ENCODE assay signal across 22 cellular contexts in genomic region chr9:134839441-134840125, GRCh38. TPM values are rescaled to one million over a fixed set of nuclear protein-coding genes. Genes with fewer than 3 reads are reported as not detected.
DNase-seq lines count a peak whose midpoint lies in the region; ATAC-seq and TF ChIP-seq lines count a peak whose summit lies in the region.
"Had no signal": no experiment of that assay in that cellular context is flagged by ENCODE, and none has a peak within 500 bp of the region (broad histone marks: within the 10 kb centered on the region; RNA-seq: fewer than 3 reads in every experiment).

No MANE protein-coding gene starts in this region.

- no peak for ATAC-seq in GM21717 (IDR thresholded peaks at IDR 0.05; ENCODE audit: unreplicated experiment)
- ATAC-seq: naive thymus-derived CD8-positive, alpha-beta T cell; psoas muscle had no signal

- no peak overlapping the region for H3K27ac ChIP-seq in 22Rv1
- H3K27ac ChIP-seq: ascending aorta, PC-9, psoas muscle, uterus had no signal

- DNase-seq in SK-MEL-5 (ENCODE audit: low read depth, low spot score) (peak; percentile 15), iPS DF 19.7 (ENCODE audit: low read depth, low spot score) (peak; percentile 3), putamen (ENCODE audit: low spot score) (no peak), NCI-H2107 treated with DMSO at 0.1 percent for 48 hours (lab: John Stamatoyannopoulos, UW; ENCODE audit: unreplicated experiment) (no peak)
- no peak for DNase-seq in stimulated activated CD4-positive, alpha-beta T cell treated with anti-CD3 and anti-CD28 coated beads, Interleukin-2, amount 100 ng/mL, for 24 hours
- DNase-seq: activated CD4-positive, alpha-beta T cell treated with anti-CD3 and anti-CD28 coated beads, Interleukin-2, amount 10 ng/mL, durations not matched to agents 24 days and 14 days; activated CD8-positive, alpha-beta memory T cell treated with anti-CD3 and anti-CD28 coated beads, Interleukin-2, amount 50 U/mL, for 48 hours; activated naive CD4-positive, alpha-beta T cell treated with anti-CD3 and anti-CD28 coated beads for 36 hours; NCI-H526; PC-9; stimulated activated CD4-positive, alpha-beta T cell treated with anti-CD3 and anti-CD28 coated beads, Interleukin-15, amount 100 ng/mL, for 24 hours; T1000; uterus had no signal

- TF ChIP-seq CTCF in 22Rv1 (IDR thresholded peaks at IDR 0.05) (peak; percentile 31; the same call in 1 of the 2 replicates), GM12873 (IDR thresholded peaks at IDR 0.05; ENCODE audit: insufficient read depth, low read depth, low read length, missing control alignments) (peak; percentile 6)

- in situ Hi-C loops in SK-MEL-5 (cut with HindIII; ENCODE audit: low pct_unique_long_range_greater_than_20kb, low sequenced_read_pairs) = no loop called here

RNA-seq across cellular contexts. Expression of gene FCN2, which starts 41.0 kb away (rescaled TPM):
- not detected in 2 replicates for total RNA-seq in SK-MEL-5 (2014; rRNA removed; shearing (Covaris generic))
- polyA plus RNA-seq in SK-MEL-5 (2015; cell fraction: cytosol; rRNA removed) = not detected in 2 replicates
- 1.3 TPM in 1 of 2 replicates, not detected in the other for polyA plus RNA-seq in SK-MEL-5 (2015; cell fraction: nucleus; rRNA removed)
- total RNA-seq: activated CD4-positive, alpha-beta T cell treated with anti-CD3 and anti-CD28 coated beads, Interleukin-2, amount 10 ng/mL, durations not matched to agents 24 days and 14 days; activated naive CD4-positive, alpha-beta T cell treated with anti-CD3 and anti-CD28 coated beads for 36 hours; ascending aorta; Daoy; epithelial cell of proximal tubule; naive thymus-derived CD8-positive, alpha-beta T cell; PC-9; psoas muscle had no signal
- polyA plus RNA-seq: IgD-negative memory B cell; naive thymus-derived CD8-positive, alpha-beta T cell had no signal

Comparison
In these comparisons a context has a peak if more than half of its experiments do, and no peak if none do; other contexts are left out.
1. DNase-seq: peak in SK-MEL-5 (single experiment) and iPS DF 19.7 (single experiment); none in stimulated activated CD4-positive, alpha-beta T cell treated with anti-CD3 and anti-CD28 coated beads, Interleukin-2, amount 100 ng/mL, for 24 hours (0 of 2), putamen (single experiment) and NCI-H2107 treated with DMSO at 0.1 percent for 48 hours (single experiment).